10 cellular contexts compared by ENCODE assay signal in the genomic region with DNA sequence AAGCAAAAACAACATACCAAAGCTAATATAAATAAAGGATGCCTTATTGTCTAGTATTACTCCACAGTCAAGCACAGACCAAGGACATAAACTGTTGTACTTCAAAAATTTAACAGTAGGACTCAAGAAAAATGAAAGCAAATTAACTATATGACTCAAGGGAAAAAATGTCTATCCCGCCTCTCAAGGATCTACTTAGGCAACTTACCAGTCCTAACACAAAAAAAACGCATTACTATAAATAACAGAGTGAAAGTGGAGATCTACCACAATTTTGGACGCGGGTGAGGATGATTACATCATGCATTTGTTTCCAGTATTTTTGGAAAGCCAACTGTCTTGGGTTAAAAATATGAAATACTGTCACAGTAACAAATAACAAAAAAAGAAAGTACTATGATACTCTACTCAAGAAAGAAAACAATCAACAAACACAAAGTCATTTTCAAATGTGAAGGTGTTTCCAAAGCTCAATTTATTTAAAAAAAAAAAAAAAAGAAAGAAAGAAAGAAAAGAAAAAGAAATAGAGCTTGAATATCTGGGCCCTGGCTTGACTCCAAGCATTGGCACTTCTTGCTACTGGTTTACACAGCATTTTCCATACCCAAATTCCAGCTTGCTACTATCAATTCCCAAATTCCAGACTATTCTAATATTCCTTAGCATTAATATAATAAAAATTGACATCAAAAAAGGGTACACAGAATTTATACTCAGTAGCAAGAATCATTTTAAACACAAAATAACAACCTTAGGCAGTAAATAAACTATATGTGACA.
A peak's percentile ranks its signal among the peaks of the same experiment; 100 is the strongest.
DNase-seq lines count a peak whose midpoint lies in the region; ATAC-seq lines count a peak whose summit lies in the region.
"Had no signal": no experiment of that assay in that cellular context is flagged by ENCODE, and none has a peak within 500 bp of the region (broad histone marks: within the 10 kb centered on the region; RNA-seq: fewer than 3 reads in every experiment).

No MANE protein-coding gene starts in this region.

- DNase-seq in Ammon's horn (ENCODE audit: low spot score) (peak; percentile 23), MV-4-11 (lab: John Stamatoyannopoulos, UW) (peak; percentile 94), cerebellar cortex (ENCODE audit: low spot score) (peak; percentile 95), middle frontal gyrus (ENCODE audit: extremely low spot score, low spot score) (peak; percentile 53), germinal center (ENCODE audit: low spot score) (no peak)
- DNase-seq in stimulated activated naive B cell treated with anti-CD40 and anti-IgM and Interleukin-4, amounts not matched to agents 10 μg/mL and 1 μg/mL and 100 μg/mL, for 72 hours = no peak
- DNase-seq: NCI-H2029 had no signal

- no peaks in the 10 kb centered on the region for H3K27me3 Mint-ChIP-seq in stimulated activated naive B cell treated with anti-CD40 and anti-IgM and Interleukin-4, amounts not matched to agents 10 μg/mL and 1 μg/mL and 100 μg/mL, for 72 hours
- H3K27me3 Mint-ChIP-seq: activated T-helper 17 cell treated with anti-CD3 and anti-CD28 coated beads, Interleukin-2, amount 50 U/mL, for 72 hours had no signal

- ATAC-seq in HG02973 (IDR thresholded peaks at IDR 0.05; ENCODE audit: unreplicated experiment) = no peak
- no peak for ATAC-seq in stimulated activated naive B cell treated with anti-CD40 and anti-IgM and Interleukin-4, amounts not matched to agents 10 μg/mL and 1 μg/mL and 100 μg/mL, for 72 hours (replicated peaks)
- ATAC-seq in HG03039 (IDR thresholded peaks at IDR 0.05; ENCODE audit: unreplicated experiment) = no peak
- ATAC-seq: activated T-helper 17 cell treated with anti-CD3 and anti-CD28 coated beads, Interleukin-2, amount 50 U/mL, for 72 hours had no signal

- H3K36me3 Mint-ChIP-seq in stimulated activated naive B cell treated with anti-CD40 and anti-IgM and Interleukin-4, amounts not matched to agents 10 μg/mL and 1 μg/mL and 100 μg/mL, for 72 hours = peaks cover 56 to 71% of the 10 kb centered on the region in 2 donors

- H3K4me3 Mint-ChIP-seq in stimulated activated naive B cell treated with anti-CD40 and anti-IgM and Interleukin-4, amounts not matched to agents 10 μg/mL and 1 μg/mL and 100 μg/mL, for 72 hours = no peak overlapping the region
- H3K4me3 Mint-ChIP-seq: activated T-helper 17 cell treated with anti-CD3 and anti-CD28 coated beads, Interleukin-2, amount 50 U/mL, for 72 hours had no signal

- H3K4me1 Mint-ChIP-seq in stimulated activated naive B cell treated with anti-CD40 and anti-IgM and Interleukin-4, amounts not matched to agents 10 μg/mL and 1 μg/mL and 100 μg/mL, for 72 hours = no peaks in the 10 kb centered on the region

- H3K27ac Mint-ChIP-seq in stimulated activated naive B cell treated with anti-CD40 and anti-IgM and Interleukin-4, amounts not matched to agents 10 μg/mL and 1 μg/mL and 100 μg/mL, for 72 hours = no peak overlapping the region
- H3K27ac Mint-ChIP-seq: activated T-helper 17 cell treated with anti-CD3 and anti-CD28 coated beads, Interleukin-2, amount 50 U/mL, for 72 hours had no signal

- peaks cover 16 to 24% of the 10 kb centered on the region in 2 donors for H3K9me3 Mint-ChIP-seq in stimulated activated naive B cell treated with anti-CD40 and anti-IgM and Interleukin-4, amounts not matched to agents 10 μg/mL and 1 μg/mL and 100 μg/mL, for 72 hours

Comparison
In these comparisons a context has a peak if more than half of its experiments do, and no peak if none do; other contexts are left out.
1. DNase-seq: peak in Ammon's horn (single experiment), MV-4-11 (single experiment), cerebellar cortex (single experiment) and middle frontal gyrus (single experiment); none in germinal center (single experiment) and stimulated activated naive B cell treated with anti-CD40 and anti-IgM and Interleukin-4, amounts not matched to agents 10 μg/mL and 1 μg/mL and 100 μg/mL, for 72 hours (single experiment).